9 cellular contexts compared by ENCODE assay signal in genomic region chr3:142934897-142935269, GRCh38. TPM values are rescaled to one million over a fixed set of nuclear protein-coding genes. Genes with fewer than 3 reads are reported as not detected.
"Had no signal": no experiment of that assay in that cellular context is flagged by ENCODE, and none has a peak within 500 bp of the region (broad histone marks: within the 10 kb centered on the region; RNA-seq: fewer than 3 reads in every experiment).

No MANE protein-coding gene starts in this region.

- DNase-seq: GDM1, GF-D8 had no signal

- ATAC-seq: GM12878 had no signal

- FAIRE-seq: G401.6, GM12878, GM12891, GM12892, GM18507, GM19239 had no signal

- H3K4me3 ChIP-seq: GM12878 had no signal

RNA-seq across cellular contexts. Expression of gene PAQR9, which starts 28.6 kb away (rescaled TPM):
- total RNA-seq: G401, GM12878 had no signal
- polyA plus RNA-seq: GM12878 had no signal
